In the genomic region with DNA sequence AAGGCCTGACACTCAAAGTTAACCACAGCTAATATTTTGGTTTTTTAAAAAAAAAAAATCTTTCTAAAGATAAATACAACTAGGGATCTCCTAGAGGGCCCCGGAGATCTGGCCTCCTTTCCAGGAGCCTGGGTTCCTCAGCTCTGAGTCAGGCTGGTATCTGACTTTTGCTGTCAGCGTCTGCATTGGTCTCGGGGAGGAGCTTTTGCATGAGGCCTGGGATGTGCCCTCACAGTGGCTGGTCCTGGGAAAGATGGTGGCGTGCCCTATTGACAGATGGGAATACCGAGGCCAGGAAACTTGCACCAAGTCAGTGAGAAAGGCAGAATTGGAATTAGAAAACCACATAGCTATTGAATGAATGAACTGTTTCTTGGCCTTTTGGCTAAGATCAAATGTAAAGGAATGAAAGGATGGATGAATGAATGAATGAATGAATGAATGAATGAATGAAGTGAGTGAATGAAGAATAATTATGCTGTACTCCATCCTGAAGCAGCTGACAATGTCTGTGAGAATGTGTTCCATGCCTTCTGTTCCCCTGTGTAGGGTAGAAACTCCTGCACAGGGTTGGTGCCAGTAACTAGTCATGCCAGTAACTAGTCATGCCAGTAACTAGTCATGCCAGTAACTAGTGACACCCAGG, we compare ENCODE assay signal across 17 cellular contexts.
DNase-seq lines count a peak whose midpoint lies in the region; TF ChIP-seq lines count a peak whose summit lies in the region.
"Had no signal": no experiment of that assay in that cellular context is flagged by ENCODE, and none has a peak within 500 bp of the region (broad histone marks: within the 10 kb centered on the region; RNA-seq: fewer than 3 reads in every experiment).

No MANE protein-coding gene starts in this region.

- H2BK120ac ChIP-seq in trophoblast cell (ENCODE audit: insufficient read depth, low read length, poor library complexity), result no peak overlapping the region

- H3K36me3 ChIP-seq in trophoblast cell (ENCODE audit: control insufficient read depth in 1 of 2, insufficient read depth in 2 of 2, low read length in 2 of 2), result no peaks in the 10 kb centered on the region
- H3K36me3 ChIP-seq: SJCRH30 had no signal

- no peak overlapping the region for H3K27ac ChIP-seq in trophoblast cell (ENCODE audit: low read depth, low read length)
- H3K27ac ChIP-seq: SJCRH30 had no signal

- H2AFZ ChIP-seq in trophoblast cell (ENCODE audit: insufficient read depth, low read length, poor library complexity), result no peak overlapping the region

- H3K27me3 ChIP-seq in trophoblast cell (ENCODE audit: insufficient read depth, low read length), result no peaks in the 10 kb centered on the region

- H3K79me2 ChIP-seq in trophoblast cell (ENCODE audit: control insufficient read depth, insufficient read depth, low read length, poor library complexity), result no peaks in the 10 kb centered on the region

- peak overlapping the region; percentile 30 for H3K9ac ChIP-seq in trophoblast cell (ENCODE audit: low read length)

- no peak overlapping the region for H4K8ac ChIP-seq in trophoblast cell (ENCODE audit: low read depth, low read length)

- H2BK12ac ChIP-seq in trophoblast cell (ENCODE audit: low read length), result no peak overlapping the region

- H3K79me1 ChIP-seq in trophoblast cell (ENCODE audit: low read length), result no peaks in the 10 kb centered on the region

- H3K4me3 ChIP-seq in AG10803 (ENCODE audit: low read length) (no peak overlapping the region), choroid plexus epithelial cell (ENCODE audit: low read depth, low read length) (no peak overlapping the region), trophoblast cell (ENCODE audit: low read depth, low read length) (no peak overlapping the region)
- H3K4me3 ChIP-seq: SJCRH30 had no signal

- no peak overlapping the region for H3K18ac ChIP-seq in trophoblast cell (ENCODE audit: low read length)

- no peak overlapping the region for H3K23ac ChIP-seq in trophoblast cell (ENCODE audit: low read length)

- H4K12ac ChIP-seq in trophoblast cell (ENCODE audit: low read depth, low read length), result no peak overlapping the region

- TF ChIP-seq CTCF in AG10803 (conservative IDR thresholded peaks at IDR 0.05; ENCODE audit: low read length) (no peak), choroid plexus epithelial cell (conservative IDR thresholded peaks at IDR 0.05; ENCODE audit: low read depth, low read length) (no peak), GM13976 (IDR thresholded peaks at IDR 0.05; ENCODE audit: borderline replicate concordance, control extremely low read depth, extremely low read depth, insufficient read depth, missing control alignments) (no peak)

- no peak overlapping the region for H3K4ac ChIP-seq in trophoblast cell (ENCODE audit: low read depth, low read length)

- no peak overlapping the region for H3K14ac ChIP-seq in trophoblast cell (ENCODE audit: low read length)

- no peaks in the 10 kb centered on the region for H3K9me3 ChIP-seq in trophoblast cell (ENCODE audit: insufficient read depth, low read depth, low read length)
- H3K9me3 ChIP-seq: SJCRH30 had no signal

- in situ Hi-C loops in GM13976 (cut with MboI; ENCODE audit: low sequenced_read_pairs, unreplicated experiment), result no loop called here

- no peak overlapping the region for H2AK5ac ChIP-seq in trophoblast cell (ENCODE audit: low read length)

- no CpG with 5 or more reads among the region's 5 CpGs for WGBS in trophoblast cell (ENCODE audit: extremely low coverage, insufficient coverage, insufficient read length)

- H2BK5ac ChIP-seq in trophoblast cell (ENCODE audit: low read depth, low read length, poor library complexity), result no peak overlapping the region

- no peak overlapping the region for H3K4me2 ChIP-seq in trophoblast cell (ENCODE audit: low read length)

- peaks cover 6 to 12% of the 10 kb centered on the region in 2 experiments for H3K4me1 ChIP-seq in trophoblast cell (ENCODE audit: control insufficient read depth in 1 of 2, insufficient read depth in 2 of 2, low read length in 2 of 2)
- H3K4me1 ChIP-seq: SJCRH30 had no signal

- DNase-seq in AG10803 (ENCODE audit: low read depth) (peak; percentile 6), M059J (ENCODE audit: low read depth) (peak; percentile 88), choroid plexus epithelial cell (ENCODE audit: low read depth) (peak; percentile 17), trophoblast cell (peak; percentile 24 to 31), GM13976 (ENCODE audit: low spot score) (no peak), NCI-H1092 treated with DMSO at 0.1 percent for 48 hours (lab: John Stamatoyannopoulos, UW) (no peak), NCI-H2081 (lab: John Stamatoyannopoulos, UW) (no peak), NCI-H748 treated with DMSO at 0.1 percent for 48 hours (lab: John Stamatoyannopoulos, UW) (no peak)
- DNase-seq: Calu3; CD4-positive, alpha-beta T cell; DMS79; GF-D8; H7; Karpas-422; NCI-H187 treated with DMSO at 0.1 percent for 48 hours; NCI-H526; SJCRH30 had no signal

- H4K91ac ChIP-seq in trophoblast cell (ENCODE audit: low read depth, low read length), result no peak overlapping the region

Comparison
In these comparisons a context has a peak if more than half of its experiments do, and no peak if none do; other contexts are left out.
1. DNase-seq: peak in AG10803 (single experiment), M059J (single experiment), choroid plexus epithelial cell (single experiment) and trophoblast cell (2 of 2); none in GM13976 (single experiment), NCI-H1092 treated with DMSO at 0.1 percent for 48 hours (single experiment), NCI-H2081 (0 of 2) and NCI-H748 treated with DMSO at 0.1 percent for 48 hours (single experiment).